ENCODE assay signal across 27 cellular contexts in the genomic region with DNA sequence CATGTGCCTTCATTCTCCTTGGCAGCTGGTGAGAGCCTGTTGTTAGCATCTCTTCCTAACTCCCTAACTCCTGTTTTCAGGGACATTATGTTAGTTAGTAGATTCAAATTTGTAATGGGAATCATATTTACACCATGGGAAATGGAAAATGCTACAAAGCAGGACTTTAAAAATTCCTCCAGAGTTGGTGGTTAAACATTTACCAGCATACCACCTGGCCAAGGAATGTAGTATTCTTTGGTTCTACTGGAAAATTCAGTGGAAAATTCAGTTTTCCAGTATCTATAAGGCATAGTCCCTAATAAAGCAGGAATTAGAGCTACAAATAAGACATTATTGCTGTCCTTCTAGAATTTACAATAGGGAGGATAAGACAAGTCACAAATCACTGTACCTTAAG.
"Had no signal": no experiment of that assay in that cellular context is flagged by ENCODE, and none has a peak within 500 bp of the region (broad histone marks: within the 10 kb centered on the region; RNA-seq: fewer than 3 reads in every experiment).

No MANE protein-coding gene starts in this region.

- H3K4me1 ChIP-seq: pancreas, prostate gland, spleen, suprapubic skin, testis, tibial artery, transverse colon, upper lobe of right lung, uterus had no signal

- ATAC-seq: naive thymus-derived CD8-positive, alpha-beta T cell; natural killer cell treated with Interleukin-12 subunit alpha and Interleukin-12 subunit beta and Interleukin-15 and Interleukin-18, amount 100 ng/mL, for 72 hours; pancreas; right cardiac atrium; sciatic nerve; stimulated activated memory B cell treated with anti-CD40 and anti-IgM and Interleukin-4, amounts not matched to agents 10 μg/mL and 1 μg/mL and 100 μg/mL, for 72 hours; upper lobe of right lung had no signal

- H3K27ac ChIP-seq: neutrophil, pancreas, prostate gland, skin epidermis, spleen, suprapubic skin, testis, tibial artery, transverse colon, upper lobe of right lung, uterus had no signal

- H3K36me3 ChIP-seq: neutrophil, pancreas, prostate gland, spleen, suprapubic skin, tibial artery, transverse colon, upper lobe of right lung, uterus had no signal

- H3K9me3 ChIP-seq: neutrophil, pancreas, prostate gland, spleen, suprapubic skin, testis, tibial artery, transverse colon, upper lobe of right lung, uterus had no signal

- H3K27me3 ChIP-seq: neutrophil, pancreas, spleen, suprapubic skin, testis, tibial artery, transverse colon, upper lobe of right lung, uterus had no signal

- H3K4me3 ChIP-seq: pancreas, prostate gland, skin epidermis, smooth muscle cell, spleen, suprapubic skin, testis, tibial artery, transverse colon, upper lobe of right lung, uterus had no signal

- FAIRE-seq: pancreas had no signal

- DNase-seq: naive B cell; naive thymus-derived CD8-positive, alpha-beta T cell; nephron progenitor cell; nucleus accumbens; pancreas; right cardiac atrium; spleen; stimulated activated CD4-positive, alpha-beta T cell treated with anti-CD3 and anti-CD28 coated beads, Interleukin-12 subunit alpha, Interleukin-12 subunit beta, amount 100 ng/mL, for 4 hours; stimulated activated CD4-positive, alpha-beta T cell treated with anti-CD3 and anti-CD28 coated beads, Interleukin-1b, Interleukin-23, amount 100 ng/mL, for 48 hours; stimulated activated CD4-positive, alpha-beta T cell treated with anti-CD3 and anti-CD28 coated beads, Interleukin-4, amount 100 ng/mL, for 1 hour; stimulated activated CD4-positive, alpha-beta T cell treated with anti-CD3 and anti-CD28 coated beads, Interleukin-4, amount 100 ng/mL, for 4 hours; stimulated activated CD8-positive, alpha-beta memory T cell treated with anti-CD3 and anti-CD28 coated beads, Interleukin-4, amount 100 ng/mL, for 48 hours; stimulated activated naive CD4-positive, alpha-beta T cell; substantia nigra; testis; tibial artery; transverse colon; upper lobe of right lung; uterus had no signal

- H3K4me2 ChIP-seq: smooth muscle cell had no signal
